Comparison of ENCODE assay signal across 1 cellular context in genomic region chr17:67376892-67377726, GRCh38.
TF ChIP-seq lines count a peak whose summit lies in the region.

PITPNC1 (plus strand) TSS chr17:67377281.

TF ChIP-seq in H1, 55 proteins besides CTCF, POLR2A, EP300 and RAD21:
- TF ChIP-seq SUZ12 (IDR thresholded peaks at IDR 0.05; ENCODE audit: low read length), result no peak
- TF ChIP-seq MAX (IDR thresholded peaks at IDR 0.05), result peak; percentile 32
- peak; percentile 35 for TF ChIP-seq KDM4A (IDR thresholded peaks at IDR 0.05; ENCODE audit: low read depth, low read length, severe bottlenecking)
- TF ChIP-seq POLR2AphosphoS5 (IDR thresholded peaks at IDR 0.05; ENCODE audit: low read depth, low read length), result peak; percentile 46
- no peak for TF ChIP-seq JUND (IDR thresholded peaks at IDR 0.05; ENCODE audit: low read length)
- peak; percentile 73; the same call in 1 of the 2 replicates for TF ChIP-seq YY1 (IDR thresholded peaks at IDR 0.05; ENCODE audit: low read depth, low read length)
- TF ChIP-seq SIN3A (conservative IDR thresholded peaks at IDR 0.05 in 1 of 2, IDR thresholded peaks at IDR 0.05 in 1 of 2; ENCODE audit: low read depth in 1 of 2, low read length in 2 of 2), result peak; percentile 34 to 39; a peak in 1 of 4 replicates
- peak; percentile 77 for TF ChIP-seq TAF1 (IDR thresholded peaks at IDR 0.05; ENCODE audit: low read depth, low read length)
- TF ChIP-seq SP4 (IDR thresholded peaks at IDR 0.05; ENCODE audit: low read length), result no peak
- TF ChIP-seq TAF7 (optimal IDR thresholded peaks at IDR 0.05; ENCODE audit: borderline replicate concordance, low read depth, low read length), result peak; percentile 63
- TF ChIP-seq CREB1 (IDR thresholded peaks at IDR 0.05), result peak; percentile 50; the same call in 1 of the 2 replicates
- TF ChIP-seq TBP (IDR thresholded peaks at IDR 0.05; ENCODE audit: low read depth, low read length), result peak; percentile 74; the same call in 1 of the 2 replicates
- peak; percentile 9; the same call in 1 of the 2 replicates for TF ChIP-seq SP1 (IDR thresholded peaks at IDR 0.05; ENCODE audit: low read depth, low read length)
- TF ChIP-seq RBBP5 (IDR thresholded peaks at IDR 0.05; ENCODE audit: borderline replicate concordance, low read depth, low read length), result peak; percentile 71; the same call in 1 of the 2 replicates
- TF ChIP-seq PHF8 (conservative IDR thresholded peaks at IDR 0.05; ENCODE audit: low read depth, low read length), result peak; percentile 60; the same call in 1 of the 2 replicates
- peak; percentile 51; the same call in 1 of the 2 replicates for TF ChIP-seq BACH1 (IDR thresholded peaks at IDR 0.05; ENCODE audit: low read length)
- no peak for TF ChIP-seq FOSL1 (IDR thresholded peaks at IDR 0.05; ENCODE audit: insufficient read depth, low read depth, low read length)
- peak; percentile 14; the same call in 1 of the 2 replicates for TF ChIP-seq KDM1A (IDR thresholded peaks at IDR 0.05; ENCODE audit: borderline replicate concordance, low read length)
- peak; percentile 89 for TF ChIP-seq ASH2L (IDR thresholded peaks at IDR 0.05; ENCODE audit: low read length)
- TF ChIP-seq TEAD4 (IDR thresholded peaks at IDR 0.05; ENCODE audit: low read depth, low read length), result peak; percentile 69; the same call in 1 of the 2 replicates
